In genomic region chr10:103350522-103351260, GRCh38 we compare ENCODE assay signal across 8 cellular contexts. TPM values are rescaled to one million over a fixed set of nuclear protein-coding genes. Genes with fewer than 3 reads are reported as not detected.
DNase-seq lines count a peak whose midpoint lies in the region; TF ChIP-seq lines count a peak whose summit lies in the region.

PCGF6 (minus strand) TSS chr10:103351140; CDS start chr10:103351066, 74 bp downstream.

- WGBS in esophagus muscularis mucosa, result 0% methylated on average over 44 of the region's 82 CpGs

- H3K36me3 ChIP-seq in HUES48 (ENCODE audit: control insufficient read depth, insufficient read depth, low read length), result peaks cover 24% of the 10 kb centered on the region
- no peaks in the 10 kb centered on the region for H3K36me3 ChIP-seq in PC-9 (ENCODE audit: low read depth)
- peaks cover 19 to 33% (median 31%) of the 10 kb centered on the region in 4 donors for H3K36me3 ChIP-seq in esophagus muscularis mucosa
- peaks cover 11 to 13% of the 10 kb centered on the region in 2 donors for H3K36me3 ChIP-seq in muscle layer of duodenum (ENCODE audit: control insufficient read depth in 1 of 2, insufficient read depth in 2 of 2, low read length in 2 of 2)

- H3K4me1 Mint-ChIP-seq in Calu3 (ENCODE audit: low read depth, unreplicated experiment), result no peaks in the 10 kb centered on the region

- H3K36me3 Mint-ChIP-seq in Calu3 (ENCODE audit: insufficient read depth, unreplicated experiment), result peaks cover 16% of the 10 kb centered on the region

- peak within 1 kb of the TSS; percentile 47 for H3K9ac ChIP-seq in HUES48 (ENCODE audit: low read depth, low read length)

- 0 out of 2 replicates have a peak, but pooled peaks cover 3% of the 10 kb centered on the region for H3K4me1 ChIP-seq in HUES48 (ENCODE audit: control insufficient read depth, insufficient read depth, low read length)
- H3K4me1 ChIP-seq in PC-9 (replicated peaks; ENCODE audit: insufficient read depth), result peaks cover 5% of the 10 kb centered on the region; the same call in 1 of the 2 replicates
- peaks cover 12 to 26% (median 21%) of the 10 kb centered on the region in 4 donors for H3K4me1 ChIP-seq in esophagus muscularis mucosa
- no peaks in the 10 kb centered on the region for H3K4me1 ChIP-seq in muscle layer of duodenum (ENCODE audit: control insufficient read depth in 1 of 2, insufficient read depth in 2 of 2, low read length in 2 of 2)

- no peak within 1 kb of the TSS for H3K27ac Mint-ChIP-seq in Calu3 (ENCODE audit: unreplicated experiment)

- peak within 1 kb of the TSS; percentile 94 for H2AFZ ChIP-seq in PC-9

- H3K9me2 ChIP-seq in PC-9 (ENCODE audit: insufficient read depth), result no peaks in the 10 kb centered on the region

- no peak for TF ChIP-seq EP300 in esophagus muscularis mucosa (IDR thresholded peaks at IDR 0.05)

- H3K9me3 ChIP-seq in HUES48 (ENCODE audit: control insufficient read depth, insufficient read depth, low read length), result no peaks in the 10 kb centered on the region
- H3K9me3 ChIP-seq in PC-9 (ENCODE audit: insufficient read depth, low read depth), result no peaks in the 10 kb centered on the region
- no peaks in the 10 kb centered on the region for H3K9me3 ChIP-seq in esophagus muscularis mucosa
- H3K9me3 ChIP-seq in muscle layer of duodenum (ENCODE audit: control insufficient read depth in 1 of 2, low read length in 2 of 2), result no peaks in the 10 kb centered on the region

- CTCF ChIA-PET in Calu3 (lab: Charles Lee), result no interaction called here
- CTCF ChIA-PET in PC-9 (lab: Charles Lee), result interaction anchor here (0.6 kb wide), 1 partner anchor 501 kb away, joined by 4 read pairs; no protein-coding TSS in a partner anchor

- intact Hi-C loops in Calu3 (cut with micrococcal nuclease; ENCODE audit: unreplicated experiment) (no loop called here), PC-9 (cut with micrococcal nuclease; ENCODE audit: unreplicated experiment) (no loop called here), esophagus muscularis mucosa (cut with DNase I) (no loop called here)

- H3K79me2 ChIP-seq in PC-9 (ENCODE audit: low read depth), result peaks cover 10% of the 10 kb centered on the region; the same call in 1 of the 2 replicates

- no peaks in the 10 kb centered on the region for H3K27me3 ChIP-seq in HUES48 (ENCODE audit: control insufficient read depth, insufficient read depth, low read length)
- no peaks in the 10 kb centered on the region for H3K27me3 ChIP-seq in PC-9 (ENCODE audit: insufficient read depth, low read depth)
- no peaks in the 10 kb centered on the region for H3K27me3 ChIP-seq in esophagus muscularis mucosa
- no peaks in the 10 kb centered on the region for H3K27me3 ChIP-seq in muscle layer of duodenum (ENCODE audit: low read depth, low read length)

- H3F3A ChIP-seq in PC-9 (ENCODE audit: insufficient read depth, low read depth), result no peaks in the 10 kb centered on the region; the same call in 1 of the 2 replicates

- POLR2A ChIA-PET in PC-9 (lab: Charles Lee; ENCODE audit: unreplicated experiment), result interaction anchor here (0.6 to 0.8 kb wide), 2 partner anchors 69 to 159 kb away, joined by 4 read pairs; no protein-coding TSS in a partner anchor

- H3K4me3 ChIP-seq in HUES48 (ENCODE audit: low read depth, low read length), result peak within 1 kb of the TSS; percentile 67
- peak within 1 kb of the TSS; percentile 73 for H3K4me3 ChIP-seq in PC-9
- H3K4me3 ChIP-seq in esophagus muscularis mucosa, result peak within 1 kb of the TSS; percentile 82 to 94 (median 84)
- H3K4me3 ChIP-seq in muscle layer of duodenum (ENCODE audit: low read depth in 1 of 2, low read length in 2 of 2), result peak within 1 kb of the TSS; percentile 70 to 81

- H3K4me2 ChIP-seq in PC-9, result peak within 1 kb of the TSS; percentile 78

- TF ChIP-seq CTCF in Calu3 (IDR thresholded peaks at IDR 0.05; ENCODE audit: unreplicated experiment) (no peak), GM20000 (IDR thresholded peaks at IDR 0.05; ENCODE audit: extremely low read depth, missing control alignments) (no peak), PC-9 (conservative IDR thresholded peaks at IDR 0.05) (no peak), esophagus muscularis mucosa (IDR thresholded peaks at IDR 0.05) (peak in 1 of 3 experiments; percentile 12)

- H3K4me3 Mint-ChIP-seq in Calu3 (ENCODE audit: low read depth, unreplicated experiment), result peak within 1 kb of the TSS; percentile 90

- BruUV-seq in Calu3 (replicated peaks; lab: Mats Ljungman, UMichigan) (no TSS peak), PC-9 (replicated peaks; lab: Mats Ljungman, UMichigan) (TSS peak; percentile 20)

- H3K27ac ChIP-seq in HUES48 (ENCODE audit: low read depth, low read length) (peak within 1 kb of the TSS; percentile 89), PC-9 (no peak within 1 kb of the TSS), esophagus muscularis mucosa (replicated peaks in 1 of 4) (peak within 1 kb of the TSS; percentile 84 to 91 (median 88)), muscle layer of duodenum (ENCODE audit: low read length) (no peak within 1 kb of the TSS)

- no peaks in the 10 kb centered on the region for H4K20me1 ChIP-seq in PC-9 (ENCODE audit: insufficient read depth)

- DNase-seq in Calu3 (peak; percentile 82), GM20000 (ENCODE audit: low spot score) (peak; percentile 97), PC-9 (peak in 1 of 2 experiments; percentile 69), esophagus muscularis mucosa (ENCODE audit: extremely low spot score) (no peak)
- DNase-seq in activated T-cell treated with anti-CD3 and anti-CD28 coated beads, Interleukin-2, amount 50 U/mL, for 48 hours, result peak; percentile 87 to 88
- peak; percentile 58 for DNase-seq in stimulated activated CD8-positive, alpha-beta memory T cell treated with anti-CD3 and anti-CD28 coated beads, Interleukin-7, amount 100 ng/mL, for 24 hours (ENCODE audit: low read depth)

- H3K9me3 Mint-ChIP-seq in Calu3 (ENCODE audit: low read depth, unreplicated experiment), result no peaks in the 10 kb centered on the region

- H3K27me3 Mint-ChIP-seq in Calu3 (ENCODE audit: unreplicated experiment), result no peaks in the 10 kb centered on the region

- no peak for TF ChIP-seq POLR2A in esophagus muscularis mucosa (IDR thresholded peaks at IDR 0.05; ENCODE audit: low read depth)

RNA-seq across cellular contexts. Expression of gene PCGF6, which starts in this region (rescaled TPM):
- total RNA-seq in Calu3 (2022), result 4.5 and 4.8 TPM in 2 replicates
- total RNA-seq in PC-9 (2021), result 4.5 and 7.1 TPM in 2 replicates
- 10 to 100 TPM; 11.9 to 17.7 (median 13.1) TPM for total RNA-seq in esophagus muscularis mucosa

Comparison
In these comparisons a context has a peak if more than half of its experiments do, and no peak if none do; other contexts are left out.
1. H3K27ac ChIP-seq: peak in HUES48 (single experiment) and esophagus muscularis mucosa (4 of 4); none in PC-9 (single experiment) and muscle layer of duodenum (single experiment).
2. Peak in every context shown above with its lines, with median percentiles within 50 percentile points of each other: H3K4me3 ChIP-seq.